In the genomic region with DNA sequence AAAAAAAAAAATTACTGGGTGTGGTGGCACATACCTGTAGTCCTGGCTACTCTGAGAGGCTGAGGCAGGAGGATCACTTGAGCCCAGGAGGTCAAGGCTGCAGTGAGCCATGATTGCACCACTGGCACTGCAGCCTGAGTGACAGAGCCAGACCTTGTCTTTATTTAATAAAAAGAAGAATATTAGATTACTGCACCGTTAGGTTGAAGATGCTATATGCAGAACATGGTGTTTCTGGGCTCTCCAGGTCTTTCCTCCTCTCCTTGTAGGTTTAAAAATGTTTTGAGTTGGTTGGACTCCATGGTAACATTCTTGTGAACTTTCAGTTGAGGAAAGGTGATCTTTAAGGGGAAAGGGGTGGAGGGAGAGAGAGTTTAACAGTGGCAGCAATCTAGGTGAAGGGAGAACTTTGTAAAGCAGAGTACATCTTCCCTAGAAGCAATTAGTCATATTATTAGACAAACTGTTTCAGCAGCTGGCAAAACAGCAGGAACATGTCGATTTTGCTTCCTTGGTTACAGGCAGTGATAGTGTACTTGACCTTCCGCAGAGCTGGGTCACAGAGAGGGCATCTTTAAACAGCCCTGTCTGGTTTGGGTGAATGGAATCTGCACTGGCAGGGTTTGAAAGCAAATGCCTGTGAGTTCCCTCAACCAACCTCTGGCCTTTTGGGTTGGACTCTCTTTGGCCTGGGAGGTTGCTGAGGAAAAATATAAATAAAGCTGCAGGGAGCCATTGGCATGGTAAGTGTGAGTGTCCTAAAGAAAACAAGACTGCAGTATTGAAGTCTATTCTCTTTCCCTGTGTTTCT, we compare ENCODE assay signal across 10 cellular contexts. TPM values are rescaled to one million over a fixed set of nuclear protein-coding genes. Genes with fewer than 3 reads are reported as not detected.
DNase-seq lines count a peak whose midpoint lies in the region; ATAC-seq and TF ChIP-seq lines count a peak whose summit lies in the region.
"Had no signal": no experiment of that assay in that cellular context is flagged by ENCODE, and none has a peak within 500 bp of the region (broad histone marks: within the 10 kb centered on the region; RNA-seq: fewer than 3 reads in every experiment).

No MANE protein-coding gene starts in this region.

- H3K9me3 Mint-ChIP-seq in chondrocyte (ENCODE audit: low read depth) = no peaks in the 10 kb centered on the region
- H3K9me3 Mint-ChIP-seq: activated CD4-positive, alpha-beta T cell treated with anti-CD3 and anti-CD28 coated beads, Interleukin-2, amount 10 ng/mL, durations not matched to agents 24 days and 14 days had no signal

- H3K4me1 Mint-ChIP-seq in chondrocyte (ENCODE audit: low read depth) = peaks cover 23% of the 10 kb centered on the region

- H3K27ac ChIP-seq in liver (ENCODE audit: low read depth in 1 of 2, low read length in 2 of 2) = peak overlapping the region in 1 of 2 donors; percentile 66

- H3K4me3 ChIP-seq in AG10803 (ENCODE audit: low read length) (no peak overlapping the region), liver (ENCODE audit: low read depth in 1 of 3, low read length in 3 of 3) (no peak overlapping the region)

- H3K27me3 Mint-ChIP-seq in chondrocyte (ENCODE audit: low read depth) = no peaks in the 10 kb centered on the region
- H3K27me3 Mint-ChIP-seq: activated CD4-positive, alpha-beta T cell treated with anti-CD3 and anti-CD28 coated beads, Interleukin-2, amount 10 ng/mL, durations not matched to agents 24 days and 14 days had no signal

- no peak overlapping the region for H3K9ac ChIP-seq in liver (ENCODE audit: low read depth in 1 of 2, low read length in 2 of 2)

- peak; percentile 29 to 58 for TF ChIP-seq RAD21 in liver (IDR thresholded peaks at IDR 0.05)

- H3K4me1 ChIP-seq in liver (ENCODE audit: control insufficient read depth in 4 of 4, insufficient read depth in 4 of 4, low read length in 3 of 4) = peaks cover 0 to 17% (median 11%) of the 10 kb centered on the region in 4 donors

- 32% methylated on average over 3 of the region's 3 CpGs for WGBS in liver

- no peaks in the 10 kb centered on the region for H3K36me3 ChIP-seq in liver (ENCODE audit: control insufficient read depth in 4 of 4, insufficient read depth in 3 of 4, low read depth in 1 of 4, low read length in 3 of 4)

- no peaks in the 10 kb centered on the region for H3K36me3 Mint-ChIP-seq in chondrocyte (ENCODE audit: low read depth)

- ATAC-seq in GM18520 (IDR thresholded peaks at IDR 0.05; ENCODE audit: unreplicated experiment) (no peak), HG02852 (IDR thresholded peaks at IDR 0.05; ENCODE audit: unreplicated experiment) (no peak)
- ATAC-seq in stimulated activated naive CD8-positive, alpha-beta T cell treated with anti-CD3 and anti-CD28 coated beads, Interleukin-15, Interleukin-2, amounts not matched to agents 100 U/mL and 50 U/mL, for 24 hours = no peak

- DNase-seq in AG10803 (ENCODE audit: low read depth) = peak; percentile 13
- peak; percentile 12 for DNase-seq in NCI-H1092 treated with DMSO at 0.1 percent for 48 hours (lab: John Stamatoyannopoulos, UW)
- no peak for DNase-seq in chondrocyte (ENCODE audit: low spot score)
- no peak for DNase-seq in D341Med (ENCODE audit: low spot score)
- no peak for DNase-seq in stimulated activated naive CD8-positive, alpha-beta T cell treated with anti-CD3 and anti-CD28 coated beads, Interleukin-15, Interleukin-2, amounts not matched to agents 100 U/mL and 50 U/mL, for 24 hours
- DNase-seq: activated CD4-positive, alpha-beta T cell treated with anti-CD3 and anti-CD28 coated beads, Interleukin-2, amount 10 ng/mL, durations not matched to agents 24 days and 14 days; NCI-H345 had no signal

- H3K9me3 ChIP-seq in liver (ENCODE audit: control insufficient read depth in 4 of 4, low read length in 3 of 4) = no peaks in the 10 kb centered on the region

- H3K27me3 ChIP-seq in liver (ENCODE audit: control insufficient read depth in 4 of 4, insufficient read depth in 4 of 4, low read length in 3 of 4) = no peaks in the 10 kb centered on the region

- no peak overlapping the region for H3K4me3 Mint-ChIP-seq in chondrocyte (ENCODE audit: unreplicated experiment)
- H3K4me3 Mint-ChIP-seq: activated CD4-positive, alpha-beta T cell treated with anti-CD3 and anti-CD28 coated beads, Interleukin-2, amount 10 ng/mL, durations not matched to agents 24 days and 14 days had no signal

- TF ChIP-seq CTCF in AG10803 (conservative IDR thresholded peaks at IDR 0.05; ENCODE audit: low read length) (no peak), chondrocyte (IDR thresholded peaks at IDR 0.05) (no peak), liver (IDR thresholded peaks at IDR 0.05; ENCODE audit: low read depth, low read length, missing input control) (no peak)

- H3K27ac Mint-ChIP-seq in chondrocyte (ENCODE audit: unreplicated experiment) = peak overlapping the region; percentile 33
- H3K27ac Mint-ChIP-seq: activated CD4-positive, alpha-beta T cell treated with anti-CD3 and anti-CD28 coated beads, Interleukin-2, amount 10 ng/mL, durations not matched to agents 24 days and 14 days had no signal

TF ChIP-seq in liver, 16 proteins besides CTCF, POLR2A, EP300 and RAD21:
- peak; percentile 86 for TF ChIP-seq YY1 (IDR thresholded peaks at IDR 0.05)
- TF ChIP-seq, protein P1, sequence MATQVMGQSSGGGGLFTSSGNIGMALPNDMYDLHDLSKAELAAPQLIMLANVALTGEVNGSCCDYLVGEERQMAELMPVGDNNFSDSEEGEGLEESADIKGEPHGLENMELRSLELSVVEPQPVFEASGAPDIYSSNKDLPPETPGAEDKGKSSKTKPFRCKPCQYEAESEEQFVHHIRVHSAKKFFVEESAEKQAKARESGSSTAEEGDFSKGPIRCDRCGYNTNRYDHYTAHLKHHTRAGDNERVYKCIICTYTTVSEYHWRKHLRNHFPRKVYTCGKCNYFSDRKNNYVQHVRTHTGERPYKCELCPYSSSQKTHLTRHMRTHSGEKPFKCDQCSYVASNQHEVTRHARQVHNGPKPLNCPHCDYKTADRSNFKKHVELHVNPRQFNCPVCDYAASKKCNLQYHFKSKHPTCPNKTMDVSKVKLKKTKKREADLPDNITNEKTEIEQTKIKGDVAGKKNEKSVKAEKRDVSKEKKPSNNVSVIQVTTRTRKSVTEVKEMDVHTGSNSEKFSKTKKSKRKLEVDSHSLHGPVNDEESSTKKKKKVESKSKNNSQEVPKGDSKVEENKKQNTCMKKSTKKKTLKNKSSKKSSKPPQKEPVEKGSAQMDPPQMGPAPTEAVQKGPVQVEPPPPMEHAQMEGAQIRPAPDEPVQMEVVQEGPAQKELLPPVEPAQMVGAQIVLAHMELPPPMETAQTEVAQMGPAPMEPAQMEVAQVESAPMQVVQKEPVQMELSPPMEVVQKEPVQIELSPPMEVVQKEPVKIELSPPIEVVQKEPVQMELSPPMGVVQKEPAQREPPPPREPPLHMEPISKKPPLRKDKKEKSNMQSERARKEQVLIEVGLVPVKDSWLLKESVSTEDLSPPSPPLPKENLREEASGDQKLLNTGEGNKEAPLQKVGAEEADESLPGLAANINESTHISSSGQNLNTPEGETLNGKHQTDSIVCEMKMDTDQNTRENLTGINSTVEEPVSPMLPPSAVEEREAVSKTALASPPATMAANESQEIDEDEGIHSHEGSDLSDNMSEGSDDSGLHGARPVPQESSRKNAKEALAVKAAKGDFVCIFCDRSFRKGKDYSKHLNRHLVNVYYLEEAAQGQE (IDR thresholded peaks at IDR 0.05) = peak; percentile 33
- TF ChIP-seq, protein P2, sequence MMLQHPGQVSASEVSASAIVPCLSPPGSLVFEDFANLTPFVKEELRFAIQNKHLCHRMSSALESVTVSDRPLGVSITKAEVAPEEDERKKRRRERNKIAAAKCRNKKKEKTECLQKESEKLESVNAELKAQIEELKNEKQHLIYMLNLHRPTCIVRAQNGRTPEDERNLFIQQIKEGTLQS (IDR thresholded peaks at IDR 0.05) = no peak
- TF ChIP-seq, protein P3, sequence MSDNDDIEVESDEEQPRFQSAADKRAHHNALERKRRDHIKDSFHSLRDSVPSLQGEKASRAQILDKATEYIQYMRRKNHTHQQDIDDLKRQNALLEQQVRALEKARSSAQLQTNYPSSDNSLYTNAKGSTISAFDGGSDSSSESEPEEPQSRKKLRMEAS (IDR thresholded peaks at IDR 0.05) = peak; percentile 65
- no peak for TF ChIP-seq FOXA1 (IDR thresholded peaks at IDR 0.05)
- TF ChIP-seq EGR1 (IDR thresholded peaks at IDR 0.05; ENCODE audit: low read depth in 2 of 2) = no peak
- TF ChIP-seq HNF4G (IDR thresholded peaks at IDR 0.05) = peak; percentile 68
- TF ChIP-seq NR2F2 (IDR thresholded peaks at IDR 0.05) = peak; percentile 97
- TF ChIP-seq HNF4A (conservative IDR thresholded peaks at IDR 0.05) = peak; percentile 94
- TF ChIP-seq JUND (IDR thresholded peaks at IDR 0.05) = peak; percentile 24 to 49
- TF ChIP-seq SP1 (IDR thresholded peaks at IDR 0.05) = peak; percentile 92
- TF ChIP-seq, protein P4, sequence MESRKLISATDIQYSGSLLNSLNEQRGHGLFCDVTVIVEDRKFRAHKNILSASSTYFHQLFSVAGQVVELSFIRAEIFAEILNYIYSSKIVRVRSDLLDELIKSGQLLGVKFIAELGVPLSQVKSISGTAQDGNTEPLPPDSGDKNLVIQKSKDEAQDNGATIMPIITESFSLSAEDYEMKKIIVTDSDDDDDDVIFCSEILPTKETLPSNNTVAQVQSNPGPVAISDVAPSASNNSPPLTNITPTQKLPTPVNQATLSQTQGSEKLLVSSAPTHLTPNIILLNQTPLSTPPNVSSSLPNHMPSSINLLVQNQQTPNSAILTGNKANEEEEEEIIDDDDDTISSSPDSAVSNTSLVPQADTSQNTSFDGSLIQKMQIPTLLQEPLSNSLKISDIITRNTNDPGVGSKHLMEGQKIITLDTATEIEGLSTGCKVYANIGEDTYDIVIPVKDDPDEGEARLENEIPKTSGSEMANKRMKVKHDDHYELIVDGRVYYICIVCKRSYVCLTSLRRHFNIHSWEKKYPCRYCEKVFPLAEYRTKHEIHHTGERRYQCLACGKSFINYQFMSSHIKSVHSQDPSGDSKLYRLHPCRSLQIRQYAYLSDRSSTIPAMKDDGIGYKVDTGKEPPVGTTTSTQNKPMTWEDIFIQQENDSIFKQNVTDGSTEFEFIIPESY (IDR thresholded peaks at IDR 0.05) = peak; percentile 42
- TF ChIP-seq RXRA (IDR thresholded peaks at IDR 0.05) = peak; percentile 99
- TF ChIP-seq TAF1 (conservative IDR thresholded peaks at IDR 0.05) = no peak
- peak; percentile 26 for TF ChIP-seq FOXA2 (IDR thresholded peaks at IDR 0.05)
- TF ChIP-seq GABPA (IDR thresholded peaks at IDR 0.05 in 1 of 2, conservative IDR thresholded peaks at IDR 0.05 in 1 of 2) = peak in 1 of 2 donors; percentile 14

RNA-seq across cellular contexts. Expression of a gene that starts 42.8 kb away (rescaled TPM):
- 33.3 to 42.5 TPM (median 41.7 TPM) in 3 replicates for total RNA-seq in chondrocyte
- total RNA-seq in liver = 10 to 100 TPM; 21.8 TPM
- polyA plus RNA-seq in liver = 1 to 10 TPM; 3.3 to 7.3 TPM

Comparison
In these comparisons a context has a peak if more than half of its experiments do, and no peak if none do; other contexts are left out.
1. DNase-seq: peak in AG10803 (single experiment) and NCI-H1092 treated with DMSO at 0.1 percent for 48 hours (single experiment); none in chondrocyte (single experiment), D341Med (single experiment) and stimulated activated naive CD8-positive, alpha-beta T cell treated with anti-CD3 and anti-CD28 coated beads, Interleukin-15, Interleukin-2, amounts not matched to agents 100 U/mL and 50 U/mL, for 24 hours (single experiment).